Comparison of ENCODE assay signal across 22 cellular contexts in genomic region chr22:43300891-43301676, GRCh38. TPM values are rescaled to one million over a fixed set of nuclear protein-coding genes. Genes with fewer than 3 reads are reported as not detected.
DNase-seq lines count a peak whose midpoint lies in the region; ATAC-seq, FAIRE-seq and TF ChIP-seq lines count a peak whose summit lies in the region.
"Had no signal": no experiment of that assay in that cellular context is flagged by ENCODE, and none has a peak within 500 bp of the region (broad histone marks: within the 10 kb centered on the region; RNA-seq: fewer than 3 reads in every experiment).

No MANE protein-coding gene starts in this region.

- H3K9me3 Mint-ChIP-seq in nephron: no peaks in the 10 kb centered on the region
- no peaks in the 10 kb centered on the region for H3K9me3 Mint-ChIP-seq in HFFc6
- H3K9me3 Mint-ChIP-seq: CD4-positive, CD25-positive, alpha-beta regulatory T cell had no signal

- no peaks in the 10 kb centered on the region for H3K36me3 Mint-ChIP-seq in nephron (ENCODE audit: low read depth)
- no peaks in the 10 kb centered on the region for H3K36me3 Mint-ChIP-seq in HFFc6 (ENCODE audit: low read depth)
- H3K36me3 Mint-ChIP-seq: CD4-positive, CD25-positive, alpha-beta regulatory T cell had no signal

- TF ChIP-seq CTCF in HEK293 (tag by site-specific recombination; IDR thresholded peaks at IDR 0.05): no peak
- no peak for TF ChIP-seq CTCF in bronchial epithelial cell (IDR thresholded peaks at IDR 0.05; ENCODE audit: insufficient read depth, low read length, severe bottlenecking)
- TF ChIP-seq CTCF in nephron (IDR thresholded peaks at IDR 0.05; ENCODE audit: unreplicated experiment in 3 of 3): no peak
- TF ChIP-seq CTCF in testis (IDR thresholded peaks at IDR 0.05): no peak
- no peak for TF ChIP-seq CTCF in HFFc6 (IDR thresholded peaks at IDR 0.05)

- TF ChIP-seq POLR2A in testis (IDR thresholded peaks at IDR 0.05): no peak

- peak; percentile 60 for FAIRE-seq in bronchial epithelial cell (lab: Jason Lieb, UNC)
- FAIRE-seq: A549, GM12892, GM19239 had no signal

- H3K36me3 ChIP-seq in HEK293 (ENCODE audit: control insufficient read depth in 2 of 2, insufficient read depth in 1 of 2, low read length in 2 of 2) (no peaks in the 10 kb centered on the region), bronchial epithelial cell (ENCODE audit: control insufficient read depth, insufficient read depth, low read length) (no peaks in the 10 kb centered on the region), testis (ENCODE audit: low read depth, missing control alignments) (no peaks in the 10 kb centered on the region)

- 59 to 64% methylated on average over 21 of the region's 21 CpGs for WGBS in testis, 2 donors

- no peaks in the 10 kb centered on the region for H3K9me3 ChIP-seq in HEK293 (ENCODE audit: control insufficient read depth, insufficient read depth, low read depth, low read length)
- H3K9me3 ChIP-seq in testis: no peaks in the 10 kb centered on the region
- H3K9me3 ChIP-seq: A549 had no signal

- H3K27me3 Mint-ChIP-seq in nephron (ENCODE audit: low read depth) (peaks cover 43% of the 10 kb centered on the region), HFFc6 (ENCODE audit: insufficient read depth) (peaks cover 76% of the 10 kb centered on the region)
- H3K27me3 Mint-ChIP-seq: CD4-positive, CD25-positive, alpha-beta regulatory T cell had no signal

- intact Hi-C loops in testis (cut with DNase I; ENCODE audit: low total_unique reads): no loop called here

- H3K27me3 ChIP-seq in bronchial epithelial cell (ENCODE audit: control insufficient read depth, insufficient read depth, low read length) (peaks cover 1% of the 10 kb centered on the region), testis (no peaks in the 10 kb centered on the region)

- POLR2A ChIA-PET in HEK293 (lab: Yijun Ruan, JAX) (no interaction called here), HEK293T (lab: Yijun Ruan, JAX) (interaction anchor here (1.2 kb wide), 1 partner anchor 113 kb away, joined by 3 read pairs; no protein-coding TSS in a partner anchor)

- H3K4me1 ChIP-seq in HEK293 (ENCODE audit: control insufficient read depth, insufficient read depth, low read length) (no peaks in the 10 kb centered on the region), testis (peaks cover 57% of the 10 kb centered on the region)
- H3K4me1 ChIP-seq: A549 had no signal

- ATAC-seq in GM21526 (IDR thresholded peaks at IDR 0.05; ENCODE audit: low FRiP score, unreplicated experiment): no peak
- ATAC-seq: A549, HCT116, Panc1 had no signal

- H3K4me3 Mint-ChIP-seq in nephron (peak overlapping the region in 2 of 3 experiments; percentile 24 to 44), HFFc6 (no peak overlapping the region)

- H3K4me1 Mint-ChIP-seq in nephron (peaks cover 82% of the 10 kb centered on the region), HFFc6 (ENCODE audit: low read depth) (no peaks in the 10 kb centered on the region)
- H3K4me1 Mint-ChIP-seq: CD4-positive, CD25-positive, alpha-beta regulatory T cell had no signal

- no peak overlapping the region for H3K27ac ChIP-seq in HEK293 (ENCODE audit: extremely low read depth, low read depth, low read length)
- H3K27ac ChIP-seq in testis: peak overlapping the region; percentile 32 to 70
- H3K27ac ChIP-seq: A549 had no signal

- CTCF ChIA-PET in HEK293 (lab: Yijun Ruan, JAX): no interaction called here
- CTCF ChIA-PET in HEK293T (lab: Yijun Ruan, JAX): interaction anchor here (1.6 kb wide), 1 partner anchor 27 kb away, joined by 3 read pairs; no protein-coding TSS in a partner anchor

- H3K27ac Mint-ChIP-seq in nephron (peak overlapping the region; percentile 73 to 91 (median 79)), HFFc6 (no peak overlapping the region)
- H3K27ac Mint-ChIP-seq: CD4-positive, CD25-positive, alpha-beta regulatory T cell had no signal

- H3K4me3 ChIP-seq in HEK293 (ENCODE audit: low read depth, low read length) (no peak overlapping the region), bronchial epithelial cell (ENCODE audit: low read depth, low read length) (no peak overlapping the region), testis (no peak overlapping the region)
- H3K4me3 ChIP-seq: A549 had no signal

- no peak for DNase-seq in bronchial epithelial cell (ENCODE audit: low read depth)
- peak; percentile 86 for DNase-seq in testis
- DNase-seq in HEK293T (ENCODE audit: extremely low spot score): no peak
- DNase-seq in HFFc6: no peak
- DNase-seq in NCI-H526 treated with DMSO at 0.1 percent for 48 hours (lab: John Stamatoyannopoulos, UW): no peak
- DNase-seq: AML-193; CD4-positive, CD25-positive, alpha-beta regulatory T cell; DMS53; KBM-7; NCI-H1092 treated with DMSO at 0.1 percent for 48 hours; NCI-H1694; NCI-H446; NCI-H774; SHP77 treated with DMSO at 0.1 percent for 48 hours had no signal

TF ChIP-seq in HEK293, 187 proteins besides CTCF, POLR2A, EP300 and RAD21:
- TF ChIP-seq, protein P1, sequence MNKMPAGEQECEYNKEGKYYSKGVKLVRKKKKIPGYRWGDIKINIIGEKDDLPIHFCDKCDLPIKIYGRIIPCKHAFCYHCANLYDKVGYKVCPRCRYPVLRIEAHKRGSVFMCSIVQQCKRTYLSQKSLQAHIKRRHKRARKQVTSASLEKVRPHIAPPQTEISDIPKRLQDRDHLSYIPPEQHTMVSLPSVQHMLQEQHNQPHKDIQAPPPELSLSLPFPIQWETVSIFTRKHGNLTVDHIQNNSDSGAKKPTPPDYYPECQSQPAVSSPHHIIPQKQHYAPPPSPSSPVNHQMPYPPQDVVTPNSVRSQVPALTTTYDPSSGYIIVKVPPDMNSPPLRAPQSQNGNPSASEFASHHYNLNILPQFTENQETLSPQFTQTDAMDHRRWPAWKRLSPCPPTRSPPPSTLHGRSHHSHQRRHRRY (tag by site-specific recombination; IDR thresholded peaks at IDR 0.05): no peak
- TF ChIP-seq ZNF175 (tag by site-specific recombination; IDR thresholded peaks at IDR 0.05): no peak
- no peak for TF ChIP-seq ZNF426 (tag by site-specific recombination; IDR thresholded peaks at IDR 0.05)
- TF ChIP-seq EGR2 (tag by site-specific recombination; IDR thresholded peaks at IDR 0.05; ENCODE audit: low read depth): peak; percentile 49; the same call in 1 of the 2 replicates
- no peak for TF ChIP-seq ZXDB (tag by site-specific recombination; IDR thresholded peaks at IDR 0.05)
- TF ChIP-seq ZNF354C (tag by site-specific recombination; IDR thresholded peaks at IDR 0.05; ENCODE audit: borderline replicate concordance, low read depth): no peak
- TF ChIP-seq, protein P2, sequence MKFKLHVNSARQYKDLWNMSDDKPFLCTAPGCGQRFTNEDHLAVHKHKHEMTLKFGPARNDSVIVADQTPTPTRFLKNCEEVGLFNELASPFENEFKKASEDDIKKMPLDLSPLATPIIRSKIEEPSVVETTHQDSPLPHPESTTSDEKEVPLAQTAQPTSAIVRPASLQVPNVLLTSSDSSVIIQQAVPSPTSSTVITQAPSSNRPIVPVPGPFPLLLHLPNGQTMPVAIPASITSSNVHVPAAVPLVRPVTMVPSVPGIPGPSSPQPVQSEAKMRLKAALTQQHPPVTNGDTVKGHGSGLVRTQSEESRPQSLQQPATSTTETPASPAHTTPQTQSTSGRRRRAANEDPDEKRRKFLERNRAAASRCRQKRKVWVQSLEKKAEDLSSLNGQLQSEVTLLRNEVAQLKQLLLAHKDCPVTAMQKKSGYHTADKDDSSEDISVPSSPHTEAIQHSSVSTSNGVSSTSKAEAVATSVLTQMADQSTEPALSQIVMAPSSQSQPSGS (tag by site-specific recombination; IDR thresholded peaks at IDR 0.05; ENCODE audit: low read depth): no peak

TF ChIP-seq in HEK293T, 16 proteins besides CTCF, POLR2A, EP300 and RAD21:
- TF ChIP-seq HDGF (IDR thresholded peaks at IDR 0.05; ENCODE audit: borderline replicate concordance) (no peak), SUZ12 (IDR thresholded peaks at IDR 0.05) (no peak), NFRKB (IDR thresholded peaks at IDR 0.05) (no peak), ARNT (IDR thresholded peaks at IDR 0.05) (no peak), FOXK2 (IDR thresholded peaks at IDR 0.05) (no peak), SP1 (IDR thresholded peaks at IDR 0.05) (no peak)
- TF ChIP-seq, protein P3, sequence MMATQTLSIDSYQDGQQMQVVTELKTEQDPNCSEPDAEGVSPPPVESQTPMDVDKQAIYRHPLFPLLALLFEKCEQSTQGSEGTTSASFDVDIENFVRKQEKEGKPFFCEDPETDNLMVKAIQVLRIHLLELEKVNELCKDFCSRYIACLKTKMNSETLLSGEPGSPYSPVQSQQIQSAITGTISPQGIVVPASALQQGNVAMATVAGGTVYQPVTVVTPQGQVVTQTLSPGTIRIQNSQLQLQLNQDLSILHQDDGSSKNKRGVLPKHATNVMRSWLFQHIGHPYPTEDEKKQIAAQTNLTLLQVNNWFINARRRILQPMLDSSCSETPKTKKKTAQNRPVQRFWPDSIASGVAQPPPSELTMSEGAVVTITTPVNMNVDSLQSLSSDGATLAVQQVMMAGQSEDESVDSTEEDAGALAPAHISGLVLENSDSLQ (IDR thresholded peaks at IDR 0.05): no peak

RNA-seq across cellular contexts. Expression of gene SCUBE1, which starts 42.1 kb away (rescaled TPM):
- total RNA-seq in bronchial epithelial cell: under 0.01 TPM in 1 of 2 replicates, not detected in the other
- 10 to 100 TPM; 23.5 to 28.9 TPM for total RNA-seq in testis
- 11.0 TPM for polyA plus RNA-seq in testis (ENCODE audit: insufficient read depth, low read depth, low replicate concordance)
- not detected for total RNA-seq in HFFc6 (2021; fragmentation: NEBNext Ultra II Directional; extraction: Animal tissue kit (Norgen Biotek cat#: 25700))
- polyA plus RNA-seq: CD4-positive, CD25-positive, alpha-beta regulatory T cell had no signal

Comparison
In these comparisons a context has a peak if more than half of its experiments do, and no peak if none do; other contexts are left out.
1. RNA of gene SCUBE1, which starts 42.1 kb away (total RNA-seq): 23.5 to 28.9 TPM in testis; under 0.01 TPM in bronchial epithelial cell and not detected in HFFc6; every median in the first group is over 10 times any median in the second.